Comparison of ENCODE assay signal across 17 cellular contexts in the genomic region with DNA sequence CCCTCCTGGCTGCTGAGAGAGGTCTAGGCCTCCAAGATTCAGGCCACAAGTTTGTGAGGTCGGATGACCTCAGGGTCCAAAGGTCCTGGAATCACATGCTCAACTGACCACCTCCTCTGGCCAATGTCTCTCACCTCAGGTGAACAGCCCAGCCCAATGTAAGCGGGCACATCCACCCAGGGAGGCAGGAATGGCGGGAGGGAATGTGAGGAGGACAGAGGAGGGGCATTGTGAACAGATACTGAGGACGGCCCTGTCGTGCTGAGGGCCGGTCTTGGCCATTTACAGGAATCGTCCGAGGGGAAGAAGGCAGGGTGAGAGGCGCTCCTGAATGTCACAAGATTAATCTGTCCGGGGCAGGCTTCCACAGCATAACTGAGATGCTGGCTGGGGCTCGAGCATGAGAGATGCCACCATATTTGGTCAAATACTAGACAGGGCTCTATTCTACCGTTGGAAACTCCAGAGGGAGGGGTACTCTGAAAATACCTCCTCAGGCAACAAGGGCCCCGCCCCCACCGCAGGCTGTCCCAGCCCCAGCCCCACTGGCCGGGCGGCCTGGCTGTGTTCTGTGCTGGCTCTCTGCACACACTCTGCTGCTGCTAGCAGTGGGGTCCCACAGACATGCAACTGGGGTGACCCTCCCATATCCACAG. TPM values are rescaled to one million over a fixed set of nuclear protein-coding genes. Genes with fewer than 3 reads are reported as not detected.
DNase-seq lines count a peak whose midpoint lies in the region; TF ChIP-seq lines count a peak whose summit lies in the region.
"Had no signal": no experiment of that assay in that cellular context is flagged by ENCODE, and none has a peak within 500 bp of the region (broad histone marks: within the 10 kb centered on the region; RNA-seq: fewer than 3 reads in every experiment).

No MANE protein-coding gene starts in this region.

- DNase-seq in breast epithelium (ENCODE audit: low spot score in 2 of 2) (peak in 1 of 2 donors; percentile 67), mammary epithelial cell (no peak), right atrium auricular region (ENCODE audit: low spot score) (peak; percentile 72), ovary (peak; percentile 27 to 68 (median 57)), vagina (ENCODE audit: extremely low spot score in 2 of 2) (no peak), NCI-H2171 treated with DMSO at 0.1 percent for 48 hours (lab: John Stamatoyannopoulos, UW) (no peak), globus pallidus (ENCODE audit: low spot score) (no peak), OCI-M1 (lab: John Stamatoyannopoulos, UW) (no peak)
- DNase-seq: activated CD4-positive, CD25-positive, alpha-beta regulatory T cell treated with anti-CD3 and anti-CD28 coated beads, Interleukin-2, amount 50 U/mL, for 72 hours; activated CD8-positive, alpha-beta memory T cell treated with anti-CD3 and anti-CD28 coated beads, Interleukin-2, amount 50 U/mL, for 4 hours; CD4-positive, CD25-positive, alpha-beta regulatory T cell; left lung; NCI-H748 treated with DMSO at 0.1 percent for 48 hours had no signal

- WGBS in mammary epithelial cell (ENCODE audit: low coverage, missing lambda C conversion rate): 61% methylated on average over 8 of the region's 16 CpGs
- 31 to 53% (median 35%) methylated on average over 16 of the region's 16 CpGs for WGBS in ovary, 3 donors

- H4K20me1 ChIP-seq in mammary epithelial cell (ENCODE audit: insufficient read depth, low read length): no peaks in the 10 kb centered on the region

- no peak overlapping the region for H3K9ac ChIP-seq in mammary epithelial cell (ENCODE audit: insufficient read depth, low read length)

- BruUV-seq in mammary epithelial cell (replicated peaks; lab: Mats Ljungman, UMichigan): no TSS peak

- no peak for TF ChIP-seq CTCF in breast epithelium (IDR thresholded peaks at IDR 0.05)
- no peak for TF ChIP-seq CTCF in mammary epithelial cell (conservative IDR thresholded peaks at IDR 0.05 in 1 of 2, IDR thresholded peaks at IDR 0.05 in 1 of 2; ENCODE audit: extremely low read depth in 1 of 2, insufficient read depth in 1 of 2, low read depth in 1 of 2, low read length in 2 of 2)
- no peak for TF ChIP-seq CTCF in right atrium auricular region (IDR thresholded peaks at IDR 0.05)
- no peak for TF ChIP-seq CTCF in ovary (IDR thresholded peaks at IDR 0.05)
- no peak for TF ChIP-seq CTCF in vagina (IDR thresholded peaks at IDR 0.05)

- CTCF ChIA-PET in mammary epithelial cell (lab: Charles Lee; ENCODE audit: low non-redundant PET): no interaction called here

- H3K4me2 ChIP-seq in mammary epithelial cell (ENCODE audit: insufficient read depth, low read depth, low read length): no peak overlapping the region
- H3K4me2 ChIP-seq: A549 had no signal

- TF ChIP-seq POLR2A in breast epithelium (IDR thresholded peaks at IDR 0.05) (no peak), ovary (IDR thresholded peaks at IDR 0.05) (no peak), vagina (IDR thresholded peaks at IDR 0.05) (no peak)

- no peaks in the 10 kb centered on the region for H3K79me2 ChIP-seq in mammary epithelial cell (ENCODE audit: insufficient read depth, low read length)

- in situ Hi-C loops in mammary epithelial cell (cut with MboI; ENCODE audit: low sequenced_read_pairs in 2 of 2): loop anchor here (10.0 kb wide), 1 partner anchor 184 kb away; no protein-coding TSS in a partner anchor

- H3K27ac ChIP-seq in breast epithelium (peak overlapping the region; percentile 62 to 91), mammary epithelial cell (ENCODE audit: insufficient read depth, low read depth, low read length) (no peak overlapping the region), right atrium auricular region (peak overlapping the region; percentile 89 to 93), ovary (peak overlapping the region; percentile 18 to 34), vagina (peak overlapping the region; percentile 91)
- H3K27ac ChIP-seq: neutrophil had no signal

- H3K36me3 ChIP-seq in breast epithelium (no peaks in the 10 kb centered on the region), mammary epithelial cell (ENCODE audit: insufficient read depth, low read length) (no peaks in the 10 kb centered on the region), right atrium auricular region (no peaks in the 10 kb centered on the region), ovary (no peaks in the 10 kb centered on the region), vagina (no peaks in the 10 kb centered on the region)
- H3K36me3 ChIP-seq: left lung, neutrophil had no signal

- H3K9me3 ChIP-seq in breast epithelium (no peaks in the 10 kb centered on the region), mammary epithelial cell (replicated peaks; ENCODE audit: insufficient read depth, low read length) (no peaks in the 10 kb centered on the region), right atrium auricular region (no peaks in the 10 kb centered on the region), ovary (no peaks in the 10 kb centered on the region), vagina (no peaks in the 10 kb centered on the region)
- H3K9me3 ChIP-seq: A549, left lung, neutrophil had no signal

- no peak overlapping the region for H2AFZ ChIP-seq in mammary epithelial cell (ENCODE audit: low read depth, low read length)

- H3K4me3 ChIP-seq in breast epithelium: no peak overlapping the region
- no peak overlapping the region for H3K4me3 ChIP-seq in mammary epithelial cell (replicated peaks in 1 of 3; ENCODE audit: insufficient read depth in 1 of 3, low read depth in 2 of 3, low read length in 3 of 3)
- no peak overlapping the region for H3K4me3 ChIP-seq in right atrium auricular region
- H3K4me3 ChIP-seq in ovary: no peak overlapping the region
- H3K4me3 ChIP-seq in vagina: peak overlapping the region in 1 of 2 donors; percentile 28
- H3K4me3 ChIP-seq: A549, left lung had no signal

- intact Hi-C loops in breast epithelium (cut with DNase I; ENCODE audit: low total_unique reads): loop anchor here (5.0 kb wide), 1 partner anchor 172 kb away; the partner anchor contains the start of gene CSNK1A1
- intact Hi-C loops in mammary epithelial cell (cut with micrococcal nuclease): no loop called here
- intact Hi-C loops in ovary (cut with DNase I): loop anchor here in 2 of 4 donors (5.0 kb wide), 3 partner anchors 42 to 172 kb away; partner anchors contain the start of gene CSNK1A1 (in 1 of the 2)
- intact Hi-C loops in vagina (cut with DNase I): loop anchor here (5.0 kb wide), 1 partner anchor 52 kb away; no protein-coding TSS in a partner anchor

- dilution Hi-C loops in mammary epithelial cell (cut with HindIII; ENCODE audit: low sequenced_read_pairs): no loop called here

- peak; percentile 54 for TF ChIP-seq EP300 in ovary (IDR thresholded peaks at IDR 0.05)

- peaks cover 0 to 8% of the 10 kb centered on the region in 2 donors for H3K4me1 ChIP-seq in breast epithelium
- H3K4me1 ChIP-seq in mammary epithelial cell (ENCODE audit: insufficient read depth, low read length): peaks cover 13% of the 10 kb centered on the region
- peaks cover 0 to 60% of the 10 kb centered on the region in 2 donors for H3K4me1 ChIP-seq in right atrium auricular region
- H3K4me1 ChIP-seq in ovary (ENCODE audit: insufficient read depth): peaks cover 38% of the 10 kb centered on the region
- H3K4me1 ChIP-seq in vagina: peaks cover 40% of the 10 kb centered on the region
- H3K4me1 ChIP-seq: A549 had no signal

- H3K27me3 ChIP-seq in breast epithelium (no peaks in the 10 kb centered on the region), mammary epithelial cell (ENCODE audit: insufficient read depth, low read length) (no peaks in the 10 kb centered on the region), right atrium auricular region (no peaks in the 10 kb centered on the region), ovary (no peaks in the 10 kb centered on the region), vagina (no peaks in the 10 kb centered on the region)
- H3K27me3 ChIP-seq: left lung, neutrophil had no signal

RNA-seq across cellular contexts. Expression of gene IL17B, which starts 1.5 kb away (rescaled TPM):
- total RNA-seq in breast epithelium (1 to 10 TPM in 2 of 3 donors, under 1 TPM in 1; 0.64 to 5.6 (median 5.4) TPM), mammary epithelial cell (under 1 TPM in 1 of 2 donors, not detected in 1; 0.50 TPM), right atrium auricular region (1 to 10 TPM in 1 of 2 donors, under 1 TPM in 1; 0.83 to 2.9 TPM), ovary (under 1 TPM in 2 of 7 donors, not detected in 5; 0.47 to 0.54 TPM), vagina (2.7 TPM)
- polyA plus RNA-seq in mammary epithelial cell (not detected), ovary (1 to 10 TPM in 1 of 2 donors, not detected in 1; 1.7 TPM)
- not detected for polyA minus RNA-seq in mammary epithelial cell
- total RNA-seq: CD4-positive, CD25-positive, alpha-beta regulatory T cell; epithelial cell of proximal tubule; T-helper 1 cell treated with Interleukin-12 subunit alpha and Interleukin-12 subunit beta and Interleukin-4 antibody, amounts not matched to agents 30 ng/mL and 1 ng/mL, for 36 hours had no signal
- polyA plus RNA-seq: CD4-positive, CD25-positive, alpha-beta regulatory T cell had no signal

RNA-seq across cellular contexts. Expression of gene PCYOX1L, which starts 22.7 kb away (rescaled TPM):
- total RNA-seq in breast epithelium: 1 to 10 TPM; 3.2 to 6.6 (median 5.2) TPM
- total RNA-seq in mammary epithelial cell: 10 to 100 TPM in 1 of 2 donors, 1 to 10 TPM in 1; 6.8 to 10.2 TPM
- polyA plus RNA-seq in mammary epithelial cell: 17.2 TPM
- polyA minus RNA-seq in mammary epithelial cell: 7.8 TPM
- total RNA-seq in right atrium auricular region: 1 to 10 TPM; 4.0 to 5.6 TPM
- 10 to 100 TPM in 2 of 7 donors, 1 to 10 TPM in 5; 5.8 to 11.5 (median 8.8) TPM for total RNA-seq in ovary
- 10 to 100 TPM in 1 of 2 donors, 1 to 10 TPM in 1; 7.1 to 15.2 TPM for polyA plus RNA-seq in ovary
- total RNA-seq in vagina: 6.4 TPM

RNA-seq across cellular contexts. Expression of gene GRPEL2, which starts 35.3 kb away (rescaled TPM):
- total RNA-seq in breast epithelium: 10 to 100 TPM; 14.4 to 17.1 (median 16.5) TPM
- 10 to 100 TPM; 50.2 to 61.6 TPM for total RNA-seq in mammary epithelial cell
- 13.0 TPM for polyA plus RNA-seq in mammary epithelial cell
- 27.5 TPM for polyA minus RNA-seq in mammary epithelial cell
- 10 to 100 TPM in 1 of 2 donors, 1 to 10 TPM in 1; 6.9 to 10.7 TPM for total RNA-seq in right atrium auricular region
- 10 to 100 TPM in 6 of 7 donors, 1 to 10 TPM in 1; 7.8 to 17.5 (median 13.0) TPM for total RNA-seq in ovary
- 1 to 10 TPM; 5.9 to 6.8 TPM for polyA plus RNA-seq in ovary
- total RNA-seq in vagina: 16.9 TPM

Comparison
In these comparisons a context has a peak if more than half of its experiments do, and no peak if none do; other contexts are left out.
1. DNase-seq: peak in right atrium auricular region (single experiment) and ovary (5 of 5); none in mammary epithelial cell (single experiment), vagina (0 of 2), NCI-H2171 treated with DMSO at 0.1 percent for 48 hours (single experiment), globus pallidus (single experiment) and OCI-M1 (single experiment).